20 cellular contexts compared by ENCODE assay signal in the genomic region with DNA sequence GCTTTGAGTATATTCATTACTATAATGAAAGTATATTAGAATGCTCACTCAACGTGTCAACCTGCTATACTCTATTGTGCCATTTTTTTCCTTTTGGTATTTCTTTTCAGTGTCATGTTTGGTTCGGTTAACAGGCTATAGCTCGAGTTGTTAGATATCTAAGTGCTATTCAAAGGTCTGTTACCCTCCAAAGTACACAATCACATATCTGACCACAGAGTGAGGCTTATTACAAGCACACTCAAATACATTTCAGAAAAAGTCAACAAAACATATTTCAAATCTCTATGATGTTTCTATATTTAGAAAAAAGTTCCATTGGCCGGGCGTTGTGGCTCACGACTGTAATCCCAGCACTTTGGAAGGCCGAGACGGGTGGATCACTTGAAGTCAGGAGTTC.
"Had no signal": no experiment of that assay in that cellular context is flagged by ENCODE, and none has a peak within 500 bp of the region (broad histone marks: within the 10 kb centered on the region; RNA-seq: fewer than 3 reads in every experiment).

No MANE protein-coding gene starts in this region.

- ATAC-seq: left lobe of liver; naive thymus-derived CD4-positive, alpha-beta T cell; natural killer cell treated with Interleukin-12 subunit alpha and Interleukin-12 subunit beta and Interleukin-15 and Interleukin-18, amount 100 ng/mL, for 72 hours; right lobe of liver; stimulated activated memory B cell treated with anti-CD40 and anti-IgM and Interleukin-4, amounts not matched to agents 10 μg/mL and 1 μg/mL and 100 μg/mL, for 72 hours; stimulated activated naive CD8-positive, alpha-beta T cell treated with anti-CD3 and anti-CD28 coated beads, Interleukin-15, amount 100 ng/mL, for 72 hours had no signal

- H3K4me1 ChIP-seq: right atrium auricular region, right lobe of liver, tibial nerve, vagina had no signal

- H3K27me3 ChIP-seq: ovary, right atrium auricular region, right lobe of liver, tibial nerve, vagina had no signal

- H3K4me3 ChIP-seq: lung, ovary, right atrium auricular region, right lobe of liver, smooth muscle cell, tibial nerve, vagina had no signal

- H3K36me3 ChIP-seq: ovary, right atrium auricular region, right lobe of liver, tibial nerve, vagina had no signal

- H3K9me3 ChIP-seq: ovary, right atrium auricular region, right lobe of liver, tibial nerve, vagina had no signal

- H3K4me2 ChIP-seq: smooth muscle cell had no signal

- DNase-seq: islet precursor cell; mesendoderm; naive thymus-derived CD4-positive, alpha-beta T cell; ovary; right lobe of liver; stimulated activated CD4-positive, alpha-beta T cell treated with anti-CD3 and anti-CD28 coated beads, Interleukin-1b, Interleukin-23, amount 100 ng/mL, for 48 hours; stimulated activated CD4-positive, alpha-beta T cell treated with anti-CD3 and anti-CD28 coated beads, Interleukin-2, amount 100 ng/mL, for 48 hours; stimulated activated CD4-positive, alpha-beta T cell treated with anti-CD3 and anti-CD28 coated beads, Interleukin-4, amount 100 ng/mL, for 4 hours; stimulated activated CD8-positive, alpha-beta memory T cell treated with anti-CD3 and anti-CD28 coated beads, Interleukin-4, amount 100 ng/mL, for 48 hours; stimulated activated naive CD4-positive, alpha-beta T cell treated with Interleukin-2 at 50 U/mL for 16 hours; stimulated activated naive CD8-positive, alpha-beta T cell treated with anti-CD3 and anti-CD28 coated beads, Interleukin-15, amount 100 ng/mL, for 72 hours; substantia nigra had no signal

- H3K27ac ChIP-seq: ovary, right atrium auricular region, right lobe of liver, tibial nerve, vagina had no signal
